ENCODE assay signal across 8 cellular contexts in the genomic region with DNA sequence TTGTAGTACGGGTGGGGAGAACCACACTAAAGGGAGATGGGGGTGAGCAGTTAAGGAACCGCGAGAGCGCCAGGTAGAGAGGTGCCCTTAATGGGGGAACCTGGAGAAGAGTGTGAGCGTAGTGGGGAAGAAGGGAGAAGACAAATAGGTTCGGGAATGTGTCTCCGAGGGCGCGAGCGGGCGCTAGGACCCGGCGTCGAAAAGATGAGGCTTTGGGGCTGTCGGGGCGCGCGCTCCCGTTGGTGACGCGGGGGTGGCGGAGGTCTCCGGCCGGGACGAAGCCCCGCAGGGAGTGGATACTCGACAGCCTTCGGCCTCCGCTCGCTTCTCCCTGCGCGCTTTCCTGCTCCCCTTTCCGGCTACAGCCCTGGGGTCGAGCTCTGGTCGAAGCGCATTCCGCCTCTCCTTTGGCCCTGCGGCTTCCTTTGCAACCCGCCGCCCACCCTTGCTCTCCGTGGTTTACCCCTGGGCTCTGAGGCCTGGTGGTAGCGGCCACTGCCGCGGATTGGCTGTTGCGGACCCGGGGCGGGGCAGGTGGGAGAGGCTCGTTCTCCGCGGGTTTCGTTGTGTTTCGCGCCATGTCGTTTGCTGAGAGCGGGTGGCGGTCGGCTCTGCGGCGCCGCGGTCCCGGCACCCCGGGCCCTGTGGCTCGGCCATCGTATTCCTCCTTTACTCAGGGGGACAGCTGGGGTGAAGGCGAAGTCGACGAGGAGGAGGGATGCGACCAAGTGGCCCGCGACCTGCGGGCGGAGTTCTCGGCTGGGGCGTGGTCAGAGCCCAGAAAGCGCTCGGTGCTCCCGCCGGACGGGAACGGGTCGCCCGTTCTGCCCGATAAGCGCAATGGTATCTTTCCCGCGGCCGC. TPM values are rescaled to one million over a fixed set of nuclear protein-coding genes. Genes with fewer than 3 reads are reported as not detected.
DNase-seq lines count a peak whose midpoint lies in the region; ATAC-seq, FAIRE-seq and TF ChIP-seq lines count a peak whose summit lies in the region.

A gene (plus strand): TSS at position 574 of the 862 bp plus-strand sequence. CDS start 5 bp downstream, at position 579.

- WGBS in right cardiac atrium, result under 1% methylated on average over 88 of the region's 88 CpGs

- H3K27me3 ChIP-seq in astrocyte (ENCODE audit: insufficient read depth, low read length) (no peaks in the 10 kb centered on the region), right cardiac atrium (ENCODE audit: control insufficient read depth, insufficient read depth) (no peaks in the 10 kb centered on the region), uterus (no peaks in the 10 kb centered on the region)

- H3K36me3 ChIP-seq in astrocyte (ENCODE audit: insufficient read depth, low read length), result peaks cover 22% of the 10 kb centered on the region
- no peaks in the 10 kb centered on the region for H3K36me3 ChIP-seq in uterus

- H3K27ac ChIP-seq in astrocyte (ENCODE audit: low read depth, low read length) (peak within 1 kb of the TSS; percentile 96), right cardiac atrium (ENCODE audit: low read length) (peak within 1 kb of the TSS; percentile 91), uterus (peak within 1 kb of the TSS; percentile 97 to 98)

- H3K27me3 Mint-ChIP-seq in astrocyte (ENCODE audit: low read depth, unreplicated experiment), result no peaks in the 10 kb centered on the region

- peak within 1 kb of the TSS; percentile 88 for H3K27ac Mint-ChIP-seq in astrocyte (ENCODE audit: unreplicated experiment)

- peak; percentile 74 for ATAC-seq in GM18511 (IDR thresholded peaks at IDR 0.05; ENCODE audit: unreplicated experiment)
- ATAC-seq in HG03025 (IDR thresholded peaks at IDR 0.05; ENCODE audit: low FRiP score, unreplicated experiment), result peak; percentile 66
- ATAC-seq in right cardiac atrium, result peak; percentile 94

- peaks cover 36% of the 10 kb centered on the region for H4K20me1 ChIP-seq in astrocyte (ENCODE audit: insufficient read depth, low read length)

- FAIRE-seq in astrocyte (lab: Jason Lieb, UNC), result no peak

- peaks cover 78% of the 10 kb centered on the region for H3K79me2 ChIP-seq in astrocyte (ENCODE audit: insufficient read depth, low read length)

- H3K4me3 Mint-ChIP-seq in astrocyte (ENCODE audit: unreplicated experiment), result peak within 1 kb of the TSS; percentile 96

- H2AFZ ChIP-seq in astrocyte (ENCODE audit: low read depth, low read length), result peak within 1 kb of the TSS; percentile 99

- peaks cover 20% of the 10 kb centered on the region for H3K4me1 Mint-ChIP-seq in astrocyte (ENCODE audit: low read depth, unreplicated experiment)

- TF ChIP-seq POLR2A in uterus (IDR thresholded peaks at IDR 0.05), result peak; percentile 81 to 86

- DNase-seq in NCI-H2029 treated with DMSO at 0.1 percent for 48 hours (lab: John Stamatoyannopoulos, UW) (peak; percentile 81), T-helper 22 cell (ENCODE audit: low read depth) (peak; percentile 89), astrocyte (ENCODE audit: low read depth) (peak; percentile 84), right cardiac atrium (peak; percentile 92 to 97 (median 97)), putamen (ENCODE audit: low spot score) (peak; percentile 94), uterus (peak; percentile 89)

- H3K4me3 ChIP-seq in astrocyte (ENCODE audit: insufficient read depth, low read depth, low read length) (peak within 1 kb of the TSS; percentile 95), right cardiac atrium (ENCODE audit: low read length) (peak within 1 kb of the TSS; percentile 49), uterus (peak within 1 kb of the TSS; percentile 96 to 98)

- H3K4me2 ChIP-seq in astrocyte (ENCODE audit: low read length), result peak within 1 kb of the TSS; percentile 90

- no peak for TF ChIP-seq CTCF in astrocyte (IDR thresholded peaks at IDR 0.05; ENCODE audit: insufficient read depth, low read depth, low read length)
- peak in 1 of 4 experiments; percentile 4 for TF ChIP-seq CTCF in uterus (IDR thresholded peaks at IDR 0.05)

- peaks cover 16% of the 10 kb centered on the region for H3K4me1 ChIP-seq in astrocyte (ENCODE audit: insufficient read depth, low read length)
- no peaks in the 10 kb centered on the region for H3K4me1 ChIP-seq in right cardiac atrium (ENCODE audit: control insufficient read depth, insufficient read depth, low read length)
- peaks cover 7 to 9% of the 10 kb centered on the region in 2 donors for H3K4me1 ChIP-seq in uterus

- intact Hi-C loops in right cardiac atrium (cut with DNase I) (no loop called here), uterus (cut with DNase I; ENCODE audit: low total_unique reads) (loop anchor here (10.0 kb wide), 1 partner anchor 543 kb away; a partner anchor contains a TSS)

- H3K36me3 Mint-ChIP-seq in astrocyte (ENCODE audit: low read depth, unreplicated experiment), result peaks cover 2% of the 10 kb centered on the region

- no peaks in the 10 kb centered on the region for H3K9me3 Mint-ChIP-seq in astrocyte (ENCODE audit: unreplicated experiment)

- H3K9ac ChIP-seq in astrocyte (ENCODE audit: low read length), result peak within 1 kb of the TSS; percentile 99

- H3K9me3 ChIP-seq in astrocyte (ENCODE audit: insufficient read depth, low read depth, low read length) (no peaks in the 10 kb centered on the region), right cardiac atrium (ENCODE audit: control insufficient read depth, low read length) (no peaks in the 10 kb centered on the region), uterus (no peaks in the 10 kb centered on the region)

RNA-seq across cellular contexts. Expression of the gene that starts here (rescaled TPM):
- 17.0 and 18.1 TPM in 2 replicates for total RNA-seq in astrocyte
- total RNA-seq in right cardiac atrium, result 10 to 100 TPM in 1 of 4 donors, 1 to 10 TPM in 3; 6.6 to 10.3 (median 8.6) TPM
- 6.4 TPM for polyA plus RNA-seq in right cardiac atrium
- total RNA-seq in uterus, result 10 to 100 TPM in 3 of 4 donors, 1 to 10 TPM in 1; 8.7 to 47.1 (median 22.8) TPM

Comparison
In these comparisons a context has a peak if more than half of its experiments do, and no peak if none do; other contexts are left out.
1. Peak in every context shown above with its lines: DNase-seq, ATAC-seq, H3K4me3 ChIP-seq and H3K27ac ChIP-seq.